ENCODE assay signal across 11 cellular contexts in the genomic region with DNA sequence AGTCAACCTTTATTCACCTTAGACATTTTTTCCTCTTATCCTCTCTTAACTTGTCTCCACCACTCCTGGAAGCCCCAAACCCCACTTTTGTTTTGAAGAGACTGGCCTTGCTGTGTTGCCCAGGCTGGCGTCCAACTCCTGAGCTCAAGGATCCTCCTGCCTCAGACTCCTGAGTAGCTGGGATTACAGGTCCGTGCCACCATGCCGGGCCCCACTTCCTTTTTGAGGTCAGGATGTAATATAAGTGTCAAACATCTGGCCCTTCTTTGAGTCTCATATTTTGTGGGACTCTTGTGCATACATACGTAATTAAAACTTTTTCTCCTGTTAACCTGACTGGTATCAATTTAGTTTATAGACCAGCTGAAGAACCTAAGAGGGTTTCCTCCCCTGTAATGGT. TPM values are rescaled to one million over a fixed set of nuclear protein-coding genes. Genes with fewer than 3 reads are reported as not detected.
A peak's percentile ranks its signal among the peaks of the same experiment; 100 is the strongest.
DNase-seq lines count a peak whose midpoint lies in the region; TF ChIP-seq lines count a peak whose summit lies in the region.
"Had no signal": no experiment of that assay in that cellular context is flagged by ENCODE, and none has a peak within 500 bp of the region (broad histone marks: within the 10 kb centered on the region; RNA-seq: fewer than 3 reads in every experiment).

No MANE protein-coding gene starts in this region.

- H3K4me3 ChIP-seq in SJSA1 (no peak overlapping the region), fibroblast of lung (replicated peaks in 1 of 4; ENCODE audit: control extremely low read depth in 1 of 4, insufficient read depth in 1 of 4, low read depth in 3 of 4, low read length in 4 of 4) (no peak overlapping the region)

- H3K36me3 ChIP-seq in SJSA1 (peaks cover 10% of the 10 kb centered on the region), fibroblast of lung (ENCODE audit: control insufficient read depth, insufficient read depth, low read length) (no peaks in the 10 kb centered on the region)
- H3K36me3 ChIP-seq: thoracic aorta had no signal

- H3K9me3 ChIP-seq in SJSA1 (replicated peaks) (0 out of 2 replicates have a peak, but pooled peaks cover 3% of the 10 kb centered on the region), fibroblast of lung (ENCODE audit: control insufficient read depth, insufficient read depth, low read depth, low read length) (no peaks in the 10 kb centered on the region)
- H3K9me3 ChIP-seq: thoracic aorta had no signal

- no peaks in the 10 kb centered on the region for H3K27me3 ChIP-seq in SJSA1 (replicated peaks)
- no peaks in the 10 kb centered on the region for H3K27me3 ChIP-seq in fibroblast of lung (ENCODE audit: control insufficient read depth, insufficient read depth, low read length)

- no peak for TF ChIP-seq CTCF in fibroblast of lung (conservative IDR thresholded peaks at IDR 0.05 in 1 of 2, IDR thresholded peaks at IDR 0.05 in 1 of 2; ENCODE audit: low read depth in 1 of 2, low read length in 2 of 2)

- H3K4me1 ChIP-seq in SJSA1 (replicated peaks): peaks cover 26% of the 10 kb centered on the region
- peaks cover 9% of the 10 kb centered on the region for H3K4me1 ChIP-seq in fibroblast of lung (ENCODE audit: control insufficient read depth, extremely low read depth, insufficient read depth, low read length)

- H3K27ac ChIP-seq in SJSA1: peak overlapping the region; percentile 92
- peak overlapping the region; percentile 99 for H3K27ac ChIP-seq in fibroblast of lung (ENCODE audit: insufficient read depth, low read length)

- no peak overlapping the region for H3K9ac ChIP-seq in fibroblast of lung (ENCODE audit: insufficient read depth, low read length)

- H2AFZ ChIP-seq in fibroblast of lung (ENCODE audit: low read length): no peak overlapping the region

- H3K4me2 ChIP-seq in fibroblast of lung (ENCODE audit: extremely low read depth, insufficient read depth, low read length): no peak overlapping the region

- no peaks in the 10 kb centered on the region for H4K20me1 ChIP-seq in fibroblast of lung (ENCODE audit: control insufficient read depth, extremely low read depth, insufficient read depth, low read length)

- peaks cover 19% of the 10 kb centered on the region for H3K79me2 ChIP-seq in fibroblast of lung (ENCODE audit: control insufficient read depth, insufficient read depth, low read length)

- DNase-seq in stimulated activated CD4-positive, alpha-beta T cell treated with anti-CD3 and anti-CD28 coated beads, Interleukin-15, amount 100 ng/mL, for 24 hours: peak; percentile 16
- no peak for DNase-seq in stimulated activated CD4-positive, alpha-beta T cell treated with anti-CD3 and anti-CD28 coated beads, Interleukin-2, amount 100 ng/mL, for 24 hours
- DNase-seq in SJSA1 (ENCODE audit: low read depth in 1 of 2, low spot score in 2 of 2) (no peak), fibroblast of lung (ENCODE audit: low read depth in 2 of 2) (no peak), NCI-H2081 treated with DMSO at 0.1 percent for 48 hours (lab: John Stamatoyannopoulos, UW) (no peak), medulla oblongata (ENCODE audit: extremely low spot score) (no peak), COLO829 (ENCODE audit: low spot score) (no peak), anterior cingulate cortex (lab: John Stamatoyannopoulos, UW) (no peak)
- DNase-seq: foreskin melanocyte, NCI-H2171 treated with DMSO at 0.1 percent for 48 hours had no signal

RNA-seq across cellular contexts. Expression of gene CDK19, which starts 1.4 kb away (rescaled TPM):
- total RNA-seq in SJSA1 (2014; rRNA removed; shearing (Covaris generic)): 6.8 and 13.7 TPM in 2 replicates
- total RNA-seq in fibroblast of lung: 9.5 and 11.2 TPM in 2 replicates
- 11.3 and 12.5 TPM in 2 replicates for polyA plus RNA-seq in fibroblast of lung
- polyA plus RNA-seq in fibroblast of lung (2012): 6.6 and 6.7 TPM in 2 replicates
- 5.6 and 8.7 TPM in 2 replicates for polyA minus RNA-seq in fibroblast of lung (ENCODE audit: low replicate concordance)

RNA-seq across cellular contexts. Expression of gene AMD1, which starts 57.9 kb away (rescaled TPM):
- total RNA-seq in SJSA1 (2014; rRNA removed; shearing (Covaris generic)): 79.6 and 100 TPM in 2 replicates
- 33.4 and 33.9 TPM in 2 replicates for total RNA-seq in fibroblast of lung
- 92.5 and 107 TPM in 2 replicates for polyA plus RNA-seq in fibroblast of lung
- 42.2 and 42.5 TPM in 2 replicates for polyA plus RNA-seq in fibroblast of lung (2012)
- 5.5 and 6.7 TPM in 2 replicates for polyA minus RNA-seq in fibroblast of lung (ENCODE audit: low replicate concordance)
